ENCODE assay signal across 8 cellular contexts in the genomic region with DNA sequence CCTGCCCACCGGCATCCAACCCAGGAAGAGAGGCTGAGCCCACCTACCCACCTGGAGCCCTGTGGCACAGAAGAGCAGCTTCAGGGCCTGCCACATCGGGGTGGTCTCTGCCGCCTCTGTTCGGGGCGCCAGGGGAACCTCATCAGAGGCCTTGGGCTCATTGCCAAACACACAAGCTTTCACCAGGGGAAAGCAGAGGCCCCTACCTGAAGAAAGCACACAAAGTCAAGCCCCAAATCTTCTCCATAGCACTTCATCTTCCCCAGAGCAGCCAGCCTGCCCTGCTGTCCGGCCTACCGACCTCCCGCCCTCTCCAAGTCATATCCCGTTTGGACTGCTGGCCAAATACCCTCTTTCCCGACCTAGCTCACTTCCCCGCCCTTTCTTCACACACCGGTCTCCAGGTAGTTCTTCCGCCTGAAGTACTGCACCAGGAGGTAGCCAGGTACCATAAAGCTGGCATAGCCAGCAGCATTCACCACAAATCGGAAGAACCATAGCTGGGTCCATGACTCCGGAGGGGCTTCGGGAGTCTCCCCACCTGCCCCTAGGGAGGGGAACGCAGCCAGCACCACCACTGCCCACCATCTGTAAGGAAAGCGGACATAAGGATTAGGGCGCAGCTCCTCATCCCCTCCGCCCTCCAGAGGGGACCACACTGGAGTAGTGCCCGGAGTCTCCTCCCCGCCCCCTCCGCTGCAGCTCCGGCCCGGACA. TPM values are rescaled to one million over a fixed set of nuclear protein-coding genes. Genes with fewer than 3 reads are reported as not detected.
A peak's percentile ranks its signal among the peaks of the same experiment; 100 is the strongest.
DNase-seq lines count a peak whose midpoint lies in the region; ATAC-seq and TF ChIP-seq lines count a peak whose summit lies in the region.

No MANE protein-coding gene starts in this region.

- H3K27me3 Mint-ChIP-seq in activated CD4-positive, alpha-beta memory T cell treated with anti-CD3 and anti-CD28 coated beads for 36 hours: no peaks in the 10 kb centered on the region

- peak overlapping the region; percentile 92 to 94 for H3K27ac ChIP-seq in prostate gland

- POLR2A ChIA-PET in activated CD4-positive, alpha-beta memory T cell treated with anti-CD3 and anti-CD28 coated beads for 36 hours (lab: Charles Lee): interaction anchor here (0.8 to 7.5 kb wide), 11 partner anchors 8 to 131 kb away, joined by 3 to 139 read pairs (median 5); partner anchors contain the start of genes CDC5L, HSP90AB1 and SLC29A1

- DNase-seq in stimulated activated CD4-positive, alpha-beta T cell treated with anti-CD3 and anti-CD28 coated beads, Interleukin-2, amount 100 ng/mL, for 24 hours: peak; percentile 40 to 48
- DNase-seq in stimulated activated CD4-positive, alpha-beta T cell treated with anti-CD3 and anti-CD28 coated beads, Interleukin-4, amount 100 ng/mL, for 1 hour: no peak
- DNase-seq in activated CD4-positive, alpha-beta memory T cell treated with anti-CD3 and anti-CD28 coated beads for 36 hours: no peak
- DNase-seq in fibroblast of mammary gland (ENCODE audit: low read depth) (no peak), prostate gland (ENCODE audit: low spot score) (no peak), SHP77 (lab: John Stamatoyannopoulos, UW) (no peak), KG1 (lab: John Stamatoyannopoulos, UW) (no peak)

- peak overlapping the region; percentile 79 for H3K27ac Mint-ChIP-seq in activated CD4-positive, alpha-beta memory T cell treated with anti-CD3 and anti-CD28 coated beads for 36 hours

- peaks cover 60% of the 10 kb centered on the region for H3K4me1 Mint-ChIP-seq in activated CD4-positive, alpha-beta memory T cell treated with anti-CD3 and anti-CD28 coated beads for 36 hours (ENCODE audit: low read depth)

- CTCF ChIA-PET in activated CD4-positive, alpha-beta memory T cell treated with anti-CD3 and anti-CD28 coated beads for 36 hours (lab: Charles Lee): interaction anchor here (0.7 to 4.5 kb wide), 21 partner anchors 8 to 532 kb away, joined by 3 to 49 read pairs (median 5); partner anchors contain the start of genes AARS2, HSP90AB1 and SLC29A1

- TF ChIP-seq CTCF in fibroblast of mammary gland (conservative IDR thresholded peaks at IDR 0.05; ENCODE audit: control insufficient read depth, insufficient read depth, low read depth, low read length) (no peak), prostate gland (IDR thresholded peaks at IDR 0.05) (peak in 1 of 4 experiments; percentile 4)

- H3K4me3 ChIP-seq in fibroblast of mammary gland (ENCODE audit: control insufficient read depth, low read depth, low read length) (peak overlapping the region; percentile 82), prostate gland (peak overlapping the region; percentile 85 to 92)

- peaks cover 41% of the 10 kb centered on the region for H3K36me3 Mint-ChIP-seq in activated CD4-positive, alpha-beta memory T cell treated with anti-CD3 and anti-CD28 coated beads for 36 hours

- no peaks in the 10 kb centered on the region for H3K9me3 Mint-ChIP-seq in activated CD4-positive, alpha-beta memory T cell treated with anti-CD3 and anti-CD28 coated beads for 36 hours

- intact Hi-C loops in activated CD4-positive, alpha-beta memory T cell treated with anti-CD3 and anti-CD28 coated beads for 36 hours (cut with micrococcal nuclease): loop anchor here (1.0 kb wide), 3 partner anchors 9 to 35 kb away; partner anchors contain the start of genes HSP90AB1 and NFKBIE
- intact Hi-C loops in prostate gland (cut with DNase I): no loop called here

- peaks cover 7% of the 10 kb centered on the region for H3K4me1 ChIP-seq in prostate gland (replicated peaks)

- WGBS in prostate gland: 10% methylated on average over 25 of the region's 25 CpGs

- ATAC-seq in HG03139 (IDR thresholded peaks at IDR 0.05; ENCODE audit: unreplicated experiment): no peak

- peaks cover 14 to 20% of the 10 kb centered on the region in 2 donors for H3K36me3 ChIP-seq in prostate gland

- H3K27me3 ChIP-seq in prostate gland (replicated peaks; ENCODE audit: insufficient read depth): no peaks in the 10 kb centered on the region

- TF ChIP-seq POLR2A in prostate gland (IDR thresholded peaks at IDR 0.05): no peak

- H3K4me3 Mint-ChIP-seq in activated CD4-positive, alpha-beta memory T cell treated with anti-CD3 and anti-CD28 coated beads for 36 hours: peak overlapping the region; percentile 76

- H3K9me3 ChIP-seq in prostate gland: no peaks in the 10 kb centered on the region

RNA-seq across cellular contexts. Expression of gene SLC35B2, which starts 0.9 kb away (rescaled TPM):
- total RNA-seq in activated CD4-positive, alpha-beta memory T cell treated with anti-CD3 and anti-CD28 coated beads for 36 hours: 10 to 100 TPM; 16.5 to 16.8 TPM
- total RNA-seq in prostate gland: 10 to 100 TPM; 44.5 to 59.9 TPM

RNA-seq across cellular contexts. Expression of gene NFKBIE, which starts 8.9 kb away (rescaled TPM):
- 10 to 100 TPM; 24.7 to 25.1 TPM for total RNA-seq in activated CD4-positive, alpha-beta memory T cell treated with anti-CD3 and anti-CD28 coated beads for 36 hours
- total RNA-seq in prostate gland: 10 to 100 TPM; 20.8 to 34.4 TPM

RNA-seq across cellular contexts. Expression of gene HSP90AB1, which starts 9.5 kb away (rescaled TPM):
- total RNA-seq in activated CD4-positive, alpha-beta memory T cell treated with anti-CD3 and anti-CD28 coated beads for 36 hours: 1,000 to 10,000 TPM; 1,671 to 1,695 TPM
- 100 to 1,000 TPM; 650 to 805 TPM for total RNA-seq in prostate gland

RNA-seq across cellular contexts. Expression of gene TMEM151B, which starts 13.8 kb away (rescaled TPM):
- under 1 TPM; 0.07 to 0.12 TPM for total RNA-seq in activated CD4-positive, alpha-beta memory T cell treated with anti-CD3 and anti-CD28 coated beads for 36 hours
- 1 to 10 TPM in 1 of 2 donors, under 1 TPM in 1; 0.09 to 1.1 TPM for total RNA-seq in prostate gland

RNA-seq across cellular contexts. Expression of gene SLC29A1, which starts 33.1 kb away (rescaled TPM):
- 10 to 100 TPM; 47.6 to 50.0 TPM for total RNA-seq in activated CD4-positive, alpha-beta memory T cell treated with anti-CD3 and anti-CD28 coated beads for 36 hours
- total RNA-seq in prostate gland: 10 to 100 TPM; 18.5 to 58.9 TPM

Comparison
In these comparisons a context has a peak if more than half of its experiments do, and no peak if none do; other contexts are left out.
1. DNase-seq: peak in stimulated activated CD4-positive, alpha-beta T cell treated with anti-CD3 and anti-CD28 coated beads, Interleukin-2, amount 100 ng/mL, for 24 hours (2 of 2); none in stimulated activated CD4-positive, alpha-beta T cell treated with anti-CD3 and anti-CD28 coated beads, Interleukin-4, amount 100 ng/mL, for 1 hour (single experiment), activated CD4-positive, alpha-beta memory T cell treated with anti-CD3 and anti-CD28 coated beads for 36 hours (single experiment), fibroblast of mammary gland (single experiment), prostate gland (single experiment), SHP77 (0 of 2) and KG1 (single experiment).